ENCODE assay signal across 7 cellular contexts in the genomic region with DNA sequence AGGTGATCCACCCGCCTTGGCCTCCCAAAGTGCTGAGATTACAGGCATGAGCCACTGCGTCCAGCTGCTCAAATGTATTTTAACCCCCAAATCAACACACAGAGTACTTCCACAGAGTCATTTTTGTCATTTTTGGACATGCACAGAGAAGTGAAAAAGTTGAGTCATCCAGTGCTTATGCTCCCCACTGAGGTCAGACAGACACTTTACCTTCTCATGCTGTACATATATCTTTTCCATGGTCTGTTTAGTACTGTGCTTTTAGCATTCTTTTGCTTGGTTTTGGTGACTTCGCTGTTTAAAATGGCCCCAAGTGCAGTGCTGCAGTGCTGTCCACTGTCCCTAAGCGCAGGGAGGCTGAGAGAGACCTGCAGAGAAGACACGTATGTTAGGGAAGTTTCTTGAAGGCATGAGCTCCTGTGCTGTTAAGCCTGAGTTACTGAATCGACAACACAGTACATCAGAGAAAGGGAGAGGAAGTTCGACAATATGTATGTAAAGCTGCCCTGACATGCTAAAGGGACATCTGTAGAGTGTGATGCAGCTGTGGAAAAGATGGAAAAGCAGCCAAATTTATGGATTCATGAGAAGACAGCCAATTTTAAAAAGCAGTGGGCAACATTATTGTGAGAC.
DNase-seq lines count a peak whose midpoint lies in the region; ATAC-seq lines count a peak whose summit lies in the region.
"Not testable (repeated sequence)": the region's sequence is repeated elsewhere in the genome, so short reads cannot be mapped to it uniquely, and the experiment has no call there.

No MANE protein-coding gene starts in this region.

- H3K4me1 Mint-ChIP-seq in activated CD8-positive, alpha-beta memory T cell treated with anti-CD3 and anti-CD28 coated beads, Interleukin-2, amount 10 ng/mL, durations not matched to agents 7 days and 5 days = peaks cover 17% of the 10 kb centered on the region

- H3K27me3 Mint-ChIP-seq in activated CD8-positive, alpha-beta memory T cell treated with anti-CD3 and anti-CD28 coated beads, Interleukin-2, amount 10 ng/mL, durations not matched to agents 7 days and 5 days = peaks cover 10% of the 10 kb centered on the region

- not testable (repeated sequence) for H3K36me3 Mint-ChIP-seq in activated CD8-positive, alpha-beta memory T cell treated with anti-CD3 and anti-CD28 coated beads, Interleukin-2, amount 10 ng/mL, durations not matched to agents 7 days and 5 days

- not testable (repeated sequence) for H3K4me3 Mint-ChIP-seq in activated CD8-positive, alpha-beta memory T cell treated with anti-CD3 and anti-CD28 coated beads, Interleukin-2, amount 10 ng/mL, durations not matched to agents 7 days and 5 days

- not testable (repeated sequence) for H3K9me3 Mint-ChIP-seq in activated CD8-positive, alpha-beta memory T cell treated with anti-CD3 and anti-CD28 coated beads, Interleukin-2, amount 10 ng/mL, durations not matched to agents 7 days and 5 days (ENCODE audit: low read depth)

- DNase-seq in MV-4-11 (lab: John Stamatoyannopoulos, UW) = peak; percentile 88
- DNase-seq in activated CD8-positive, alpha-beta memory T cell treated with anti-CD3 and anti-CD28 coated beads, Interleukin-2, amount 10 ng/mL, durations not matched to agents 7 days and 5 days = not testable (repeated sequence)

- ATAC-seq in GM18498 (IDR thresholded peaks at IDR 0.05; ENCODE audit: unreplicated experiment) (peak; percentile 82), GM19035 (IDR thresholded peaks at IDR 0.05; ENCODE audit: unreplicated experiment) (peak; percentile 90), GM21515 (IDR thresholded peaks at IDR 0.05; ENCODE audit: unreplicated experiment) (peak; percentile 74), HG02840 (IDR thresholded peaks at IDR 0.05; ENCODE audit: low FRiP score, unreplicated experiment) (peak; percentile 86), HG03175 (IDR thresholded peaks at IDR 0.05; ENCODE audit: unreplicated experiment) (peak; percentile 80)
- peak; percentile 58 for ATAC-seq in activated CD8-positive, alpha-beta memory T cell treated with anti-CD3 and anti-CD28 coated beads, Interleukin-2, amount 10 ng/mL, durations not matched to agents 7 days and 5 days

- H3K27ac Mint-ChIP-seq in activated CD8-positive, alpha-beta memory T cell treated with anti-CD3 and anti-CD28 coated beads, Interleukin-2, amount 10 ng/mL, durations not matched to agents 7 days and 5 days = peak overlapping the region; percentile 37

- CTCF ChIA-PET in activated CD8-positive, alpha-beta memory T cell treated with anti-CD3 and anti-CD28 coated beads, Interleukin-2, amount 10 ng/mL, durations not matched to agents 7 days and 5 days (lab: Charles Lee) = not testable (repeated sequence)
